Comparison of ENCODE assay signal across 9 cellular contexts in genomic region chr18:26225022-26225693, GRCh38. TPM values are rescaled to one million over a fixed set of nuclear protein-coding genes. Genes with fewer than 3 reads are reported as not detected.
DNase-seq lines count a peak whose midpoint lies in the region; ATAC-seq and TF ChIP-seq lines count a peak whose summit lies in the region.
"Had no signal": no experiment of that assay in that cellular context is flagged by ENCODE, and none has a peak within 500 bp of the region (broad histone marks: within the 10 kb centered on the region; RNA-seq: fewer than 3 reads in every experiment).

No MANE protein-coding gene starts in this region.

- ATAC-seq in activated naive CD8-positive, alpha-beta T cell treated with anti-CD3 and anti-CD28 coated beads, Interleukin-2, amount 50 U/mL, for 24 hours, result no peak
- ATAC-seq in GM21360 (IDR thresholded peaks at IDR 0.05; ENCODE audit: unreplicated experiment) (no peak), HG03139 (IDR thresholded peaks at IDR 0.05; ENCODE audit: unreplicated experiment) (no peak)

- peak overlapping the region; percentile 67 to 96 (median 92) for H3K4me3 Mint-ChIP-seq in IgD-negative memory B cell
- no peak overlapping the region for H3K4me3 Mint-ChIP-seq in activated naive CD8-positive, alpha-beta T cell treated with anti-CD3 and anti-CD28 coated beads, Interleukin-2, amount 50 U/mL, for 24 hours
- H3K4me3 Mint-ChIP-seq in nephron progenitor cell, result peak overlapping the region; percentile 90

- H3K4me1 Mint-ChIP-seq in IgD-negative memory B cell (peaks cover 19 to 34% (median 27%) of the 10 kb centered on the region in 3 donors), nephron progenitor cell (peaks cover 33% of the 10 kb centered on the region)
- peaks cover 29% of the 10 kb centered on the region for H3K4me1 Mint-ChIP-seq in activated naive CD8-positive, alpha-beta T cell treated with anti-CD3 and anti-CD28 coated beads, Interleukin-2, amount 50 U/mL, for 24 hours

- H3K27me3 Mint-ChIP-seq in IgD-negative memory B cell (peaks cover 1% of the 10 kb centered on the region), nephron progenitor cell (ENCODE audit: low read depth, poor library complexity) (peaks cover 16% of the 10 kb centered on the region)
- no peaks in the 10 kb centered on the region for H3K27me3 Mint-ChIP-seq in activated naive CD8-positive, alpha-beta T cell treated with anti-CD3 and anti-CD28 coated beads, Interleukin-2, amount 50 U/mL, for 24 hours

- H3K36me3 Mint-ChIP-seq in IgD-negative memory B cell (peaks cover 1% of the 10 kb centered on the region), nephron progenitor cell (ENCODE audit: low read depth) (no peaks in the 10 kb centered on the region)
- H3K36me3 Mint-ChIP-seq in activated naive CD8-positive, alpha-beta T cell treated with anti-CD3 and anti-CD28 coated beads, Interleukin-2, amount 50 U/mL, for 24 hours (ENCODE audit: low read depth), result peaks cover 2% of the 10 kb centered on the region

- H3K27ac Mint-ChIP-seq in IgD-negative memory B cell (peak overlapping the region in 2 of 3 donors; percentile 95 to 99), nephron progenitor cell (no peak overlapping the region)
- peak overlapping the region; percentile 92 for H3K27ac Mint-ChIP-seq in activated naive CD8-positive, alpha-beta T cell treated with anti-CD3 and anti-CD28 coated beads, Interleukin-2, amount 50 U/mL, for 24 hours

- DNase-seq in NCI-H748 (lab: John Stamatoyannopoulos, UW; ENCODE audit: unreplicated experiment) (peak; percentile 50), NCI-H748 treated with DMSO at 0.1 percent for 48 hours (lab: John Stamatoyannopoulos, UW) (no peak), nephron progenitor cell (no peak), dermis blood vessel endothelial cell (no peak)
- no peak for DNase-seq in activated naive CD8-positive, alpha-beta T cell treated with anti-CD3 and anti-CD28 coated beads, Interleukin-2, amount 50 U/mL, for 24 hours
- DNase-seq: Right ventricle myocardium superior had no signal

- no peak for TF ChIP-seq CTCF in nephron progenitor cell (IDR thresholded peaks at IDR 0.05)

- no peaks in the 10 kb centered on the region for H3K9me3 Mint-ChIP-seq in IgD-negative memory B cell
- no peaks in the 10 kb centered on the region for H3K9me3 Mint-ChIP-seq in activated naive CD8-positive, alpha-beta T cell treated with anti-CD3 and anti-CD28 coated beads, Interleukin-2, amount 50 U/mL, for 24 hours
- no peaks in the 10 kb centered on the region for H3K9me3 Mint-ChIP-seq in nephron progenitor cell

RNA-seq across cellular contexts. Expression of gene TAF4B, which starts 1.1 kb away (rescaled TPM):
- 18.0 TPM for polyA plus RNA-seq in IgD-negative memory B cell
- total RNA-seq in dermis blood vessel endothelial cell, result 2.6 and 3.9 TPM in 2 replicates
